ENCODE assay signal across 9 cellular contexts in the genomic region with DNA sequence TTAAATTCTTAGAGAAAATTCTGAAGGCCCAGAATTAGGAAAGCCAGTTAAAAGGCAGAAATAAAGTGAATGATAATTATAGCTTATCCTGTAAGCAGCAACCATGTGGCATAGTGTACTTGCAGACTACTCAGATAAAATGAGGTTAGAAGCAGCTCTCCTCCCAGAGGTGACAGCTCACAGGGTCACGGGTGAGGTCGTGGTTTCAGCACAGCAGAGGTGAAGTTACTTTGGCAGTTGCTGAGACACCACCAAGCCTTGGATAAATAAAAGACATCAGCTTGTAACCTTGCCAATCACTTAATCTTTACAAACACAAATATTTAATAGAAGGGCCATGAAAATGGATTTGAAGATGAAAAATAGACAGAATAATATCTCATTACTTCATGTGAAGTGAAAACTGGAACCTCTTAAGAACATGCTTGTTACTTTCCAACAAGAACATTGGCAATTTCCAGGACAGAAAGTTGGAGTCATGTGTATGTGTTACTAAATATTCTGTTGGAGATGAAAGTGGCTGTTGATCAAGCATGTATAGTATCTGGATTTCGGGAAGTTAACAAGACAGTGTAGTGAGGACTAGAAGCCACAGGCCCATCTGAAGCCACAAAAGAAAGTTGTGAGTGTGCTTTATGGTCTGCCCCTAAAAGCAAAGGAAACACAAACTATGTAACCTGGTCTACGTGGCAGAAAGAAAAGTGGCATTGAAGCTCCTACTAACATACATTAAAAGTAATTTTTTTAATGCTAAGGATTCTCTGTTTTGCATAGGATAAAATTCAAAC.
DNase-seq lines count a peak whose midpoint lies in the region; ATAC-seq and TF ChIP-seq lines count a peak whose summit lies in the region.
"Had no signal": no experiment of that assay in that cellular context is flagged by ENCODE, and none has a peak within 500 bp of the region (broad histone marks: within the 10 kb centered on the region; RNA-seq: fewer than 3 reads in every experiment).

No MANE protein-coding gene starts in this region.

- H3K36me3 ChIP-seq in BLaER1 = peaks cover 83% of the 10 kb centered on the region
- peaks cover 11 to 50% of the 10 kb centered on the region in 2 donors for H3K36me3 ChIP-seq in muscle layer of duodenum (ENCODE audit: control insufficient read depth in 1 of 2, insufficient read depth in 2 of 2, low read length in 2 of 2)
- H3K36me3 ChIP-seq in aorta (ENCODE audit: control insufficient read depth in 1 of 2, insufficient read depth in 2 of 2, low read length in 1 of 2) = peaks cover 0 to 19% of the 10 kb centered on the region in 2 donors

- peak overlapping the region; percentile 17; the same call in 1 of the 2 replicates for H3K4me2 ChIP-seq in BLaER1

- intact Hi-C loops in aorta (cut with DNase I) = no loop called here

- no peaks in the 10 kb centered on the region for H4K20me1 ChIP-seq in BLaER1

- TF ChIP-seq CTCF in NB4 (IDR thresholded peaks at IDR 0.05; ENCODE audit: low read depth, low read length) = no peak

- ATAC-seq in GM18517 (IDR thresholded peaks at IDR 0.05; ENCODE audit: unreplicated experiment) = no peak
- no peak for ATAC-seq in aorta (ENCODE audit: low FRiP score)

- H3K9ac ChIP-seq in BLaER1 = no peak overlapping the region

- H3K27me3 ChIP-seq in BLaER1 (no peaks in the 10 kb centered on the region), muscle layer of duodenum (ENCODE audit: low read depth, low read length) (no peaks in the 10 kb centered on the region), aorta (ENCODE audit: control insufficient read depth in 1 of 2, insufficient read depth in 2 of 2, low read length in 1 of 2) (no peaks in the 10 kb centered on the region)

- no peak overlapping the region for H3K27ac ChIP-seq in BLaER1
- H3K27ac ChIP-seq in muscle layer of duodenum (ENCODE audit: low read length) = peak overlapping the region; percentile 24
- H3K27ac ChIP-seq in aorta (ENCODE audit: low read depth in 1 of 2, low read length in 2 of 2) = no peak overlapping the region

- TF ChIP-seq POLR2A in NB4 (IDR thresholded peaks at IDR 0.05; ENCODE audit: extremely low read depth, insufficient read length) = no peak

- H3K9me3 ChIP-seq in BLaER1 (peaks cover 4% of the 10 kb centered on the region; the same call in 1 of the 2 replicates), muscle layer of duodenum (ENCODE audit: control insufficient read depth in 1 of 2, low read length in 2 of 2) (no peaks in the 10 kb centered on the region), aorta (ENCODE audit: control insufficient read depth, low read length) (no peaks in the 10 kb centered on the region)

- peaks cover 25% of the 10 kb centered on the region for H3K4me1 ChIP-seq in BLaER1
- no peaks in the 10 kb centered on the region for H3K4me1 ChIP-seq in muscle layer of duodenum (ENCODE audit: control insufficient read depth in 1 of 2, insufficient read depth in 2 of 2, low read length in 2 of 2)
- no peaks in the 10 kb centered on the region for H3K4me1 ChIP-seq in aorta (ENCODE audit: control insufficient read depth in 1 of 2, insufficient read depth in 2 of 2, low read length in 2 of 2)

- H3K4me3 ChIP-seq in BLaER1 (no peak overlapping the region), NB4 (ENCODE audit: low read depth, low read length) (no peak overlapping the region), muscle layer of duodenum (ENCODE audit: low read depth in 1 of 2, low read length in 2 of 2) (no peak overlapping the region), aorta (ENCODE audit: low read length in 2 of 2) (no peak overlapping the region)

- 51 to 65% methylated on average over 4 of the region's 4 CpGs for WGBS in aorta, 2 donors

- DNase-seq in NB4 (ENCODE audit: low read depth) (peak; percentile 71), DMS79 (lab: John Stamatoyannopoulos, UW) (no peak), NCI-H2029 (lab: John Stamatoyannopoulos, UW) (no peak), aorta (no peak)
- DNase-seq in activated effector memory CD4-positive, alpha-beta T cell treated with Interleukin-2 at 50 U/mL for 16 hours = peak; percentile 46
- DNase-seq: NCI-H1930 had no signal

Comparison
In these comparisons a context has a peak if more than half of its experiments do, and no peak if none do; other contexts are left out.
1. DNase-seq: peak in NB4 (single experiment) and activated effector memory CD4-positive, alpha-beta T cell treated with Interleukin-2 at 50 U/mL for 16 hours (single experiment); none in DMS79 (single experiment), NCI-H2029 (single experiment) and aorta (0 of 2).